ENCODE assay signal across 20 cellular contexts in the genomic region with DNA sequence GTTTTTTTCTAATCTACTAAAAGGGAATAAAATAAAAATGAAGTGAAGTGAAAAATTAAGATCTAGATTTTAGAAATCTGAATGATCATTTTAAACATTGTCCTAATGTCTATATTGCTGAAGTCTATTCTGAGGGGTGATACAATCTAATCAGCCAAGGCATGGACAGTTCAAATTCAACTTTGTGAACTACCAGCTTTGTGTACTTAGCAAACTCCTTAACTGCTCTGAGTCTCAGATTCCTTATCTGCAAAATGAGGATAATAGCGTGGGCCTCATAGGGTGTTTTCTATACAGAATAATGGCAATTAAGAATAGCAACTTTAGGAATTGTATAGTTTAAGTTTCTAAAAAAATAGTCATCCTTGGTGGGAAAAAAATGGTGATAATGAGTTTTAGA.
"Had no signal": no experiment of that assay in that cellular context is flagged by ENCODE, and none has a peak within 500 bp of the region (broad histone marks: within the 10 kb centered on the region; RNA-seq: fewer than 3 reads in every experiment).

No MANE protein-coding gene starts in this region.

- H3K27ac ChIP-seq: RWPE1 had no signal

- H3K27me3 ChIP-seq: MG63 had no signal

- H3K4me3 ChIP-seq: MG63 had no signal

- H3K9me3 ChIP-seq: MG63, SK-N-SH had no signal

- H3K4me2 ChIP-seq: SK-N-SH had no signal

- DNase-seq: Karpas-422, KG1, MG63, NCI-H1092, NCI-H1105 treated with DMSO at 0.1 percent for 48 hours, NCI-H1417 treated with DMSO at 0.1 percent for 48 hours, NCI-H146, NCI-H1694 treated with DMSO at 0.1 percent for 48 hours, NCI-H1930, NCI-H2081, NCI-H2107, NCI-H2227 treated with DMSO at 0.1 percent for 48 hours, NCI-H524 treated with DMSO at 0.1 percent for 48 hours, NCI-H69, NCI-H774, SHP77, SK-N-SH, SW 1271 had no signal

- H3K9ac ChIP-seq: SK-N-SH had no signal

- FAIRE-seq: RCC 7860 had no signal
